Comparison of ENCODE assay signal across 1 cellular context in genomic region chr1:245589221-245589620, GRCh38.
TF ChIP-seq lines count a peak whose summit lies in the region.

No MANE protein-coding gene starts in this region.

TF ChIP-seq in SK-N-SH, 30 proteins besides CTCF, POLR2A, EP300 and RAD21 (continued from another document):
- TF ChIP-seq REST (IDR thresholded peaks at IDR 0.05; ENCODE audit: low read depth, low read length) (no peak), SMC3 (IDR thresholded peaks at IDR 0.05; ENCODE audit: low read depth, low read length) (no peak), RXRA (IDR thresholded peaks at IDR 0.05; ENCODE audit: borderline replicate concordance, low read depth) (no peak), GATA2 (CRISPR knock-in tag; IDR thresholded peaks at IDR 0.05) (no peak), YY1 (IDR thresholded peaks at IDR 0.05; ENCODE audit: low read depth) (no peak), MEF2A (IDR thresholded peaks at IDR 0.05; ENCODE audit: borderline replicate concordance, low read depth) (no peak), USF1 (IDR thresholded peaks at IDR 0.05; ENCODE audit: borderline replicate concordance, low read depth) (no peak), JUND (IDR thresholded peaks at IDR 0.05) (no peak), FOXM1 (IDR thresholded peaks at IDR 0.05; ENCODE audit: low read depth) (no peak), FOSL2 (IDR thresholded peaks at IDR 0.05; ENCODE audit: borderline replicate concordance, low read depth) (no peak), ZBTB33 (IDR thresholded peaks at IDR 0.05; ENCODE audit: borderline replicate concordance, low read depth) (no peak)
- TF ChIP-seq, protein P1, sequence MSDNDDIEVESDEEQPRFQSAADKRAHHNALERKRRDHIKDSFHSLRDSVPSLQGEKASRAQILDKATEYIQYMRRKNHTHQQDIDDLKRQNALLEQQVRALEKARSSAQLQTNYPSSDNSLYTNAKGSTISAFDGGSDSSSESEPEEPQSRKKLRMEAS (IDR thresholded peaks at IDR 0.05; ENCODE audit: low read depth), result no peak
